Comparison of ENCODE assay signal across 29 cellular contexts in the genomic region with DNA sequence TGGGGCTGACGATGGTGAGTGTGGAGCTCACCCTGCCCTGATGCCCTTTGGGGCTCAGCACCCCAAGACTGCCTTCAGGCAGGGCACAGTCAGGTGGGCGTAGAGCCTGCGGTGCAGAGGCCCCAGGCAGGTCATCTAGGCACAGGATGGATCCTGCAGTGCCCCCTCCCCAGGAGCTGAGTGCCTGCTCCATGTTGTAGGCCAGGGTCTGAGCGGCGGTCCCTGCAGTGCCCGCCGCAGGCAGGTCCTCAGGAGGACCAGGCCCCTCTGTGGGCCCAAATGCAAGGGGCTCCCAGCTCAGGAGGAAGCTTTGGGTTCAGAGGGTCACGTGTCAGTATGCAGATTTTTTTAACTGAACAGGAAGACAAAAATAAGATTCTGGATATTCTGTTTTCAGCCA. TPM values are rescaled to one million over a fixed set of nuclear protein-coding genes. Genes with fewer than 3 reads are reported as not detected.
A peak's percentile ranks its signal among the peaks of the same experiment; 100 is the strongest.
DNase-seq lines count a peak whose midpoint lies in the region; ATAC-seq and TF ChIP-seq lines count a peak whose summit lies in the region.
"Had no signal": no experiment of that assay in that cellular context is flagged by ENCODE, and none has a peak within 500 bp of the region (broad histone marks: within the 10 kb centered on the region; RNA-seq: fewer than 3 reads in every experiment).

No MANE protein-coding gene starts in this region.

- H3K4me3 ChIP-seq in BLaER1 (no peak overlapping the region), DND-41 (ENCODE audit: low read depth in 1 of 2, low read length in 2 of 2) (no peak overlapping the region), neuronal stem cell (ENCODE audit: low read length in 2 of 2) (no peak overlapping the region), mammary epithelial cell (replicated peaks in 1 of 3; ENCODE audit: insufficient read depth in 1 of 3, low read depth in 2 of 3, low read length in 3 of 3) (no peak overlapping the region)
- H3K4me3 ChIP-seq: A549, GM12878, HAP-1, SJCRH30 had no signal

- peak overlapping the region; percentile 65 for H3K23ac ChIP-seq in neuronal stem cell (ENCODE audit: low read depth, low read length, poor library complexity)

- dilution Hi-C loops in mammary epithelial cell (cut with HindIII; ENCODE audit: low sequenced_read_pairs): loop anchor here (10.0 kb wide), 1 partner anchor 56 kb away; no protein-coding TSS in a partner anchor

- no peak overlapping the region for H3K4ac ChIP-seq in neuronal stem cell (ENCODE audit: low read length)

- no peak overlapping the region for H2BK5ac ChIP-seq in neuronal stem cell (ENCODE audit: low read length)

- H3K27me3 ChIP-seq in BLaER1 (no peaks in the 10 kb centered on the region), DND-41 (ENCODE audit: insufficient read depth, low read length, poor library complexity) (no peaks in the 10 kb centered on the region), neuronal stem cell (ENCODE audit: control insufficient read depth in 3 of 3, insufficient read depth in 3 of 3, low read depth in 1 of 3, low read length in 3 of 3) (peaks cover 0 to 15% (median 4%) of the 10 kb centered on the region in 3 experiments), mammary epithelial cell (ENCODE audit: insufficient read depth, low read length) (no peaks in the 10 kb centered on the region)
- H3K27me3 ChIP-seq: SJCRH30 had no signal

- in situ Hi-C loops in mammary epithelial cell (cut with MboI; ENCODE audit: low sequenced_read_pairs in 2 of 2): loop anchor here in 1 of 2 donors (25.0 kb wide), 1 partner anchor 112 kb away; no protein-coding TSS in a partner anchor

- H3K9me3 ChIP-seq in BLaER1 (no peaks in the 10 kb centered on the region), DND-41 (ENCODE audit: insufficient read depth, low read length, severe bottlenecking) (no peaks in the 10 kb centered on the region), neuronal stem cell (replicated peaks in 1 of 2; ENCODE audit: control insufficient read depth in 2 of 2, insufficient read depth in 1 of 2, low read depth in 1 of 2, low read length in 2 of 2) (no peaks in the 10 kb centered on the region), mammary epithelial cell (replicated peaks; ENCODE audit: insufficient read depth, low read length) (no peaks in the 10 kb centered on the region)
- H3K9me3 ChIP-seq: A549, SJCRH30 had no signal

- H3K9ac ChIP-seq in BLaER1 (peak overlapping the region; percentile 29; the same call in 1 of the 2 replicates), DND-41 (ENCODE audit: low read depth, low read length) (peak overlapping the region; percentile 6; the same call in 1 of the 2 replicates), neuronal stem cell (ENCODE audit: low read depth, low read length, poor library complexity) (no peak overlapping the region), mammary epithelial cell (ENCODE audit: insufficient read depth, low read length) (no peak overlapping the region)

- H2BK12ac ChIP-seq in neuronal stem cell (ENCODE audit: low read length): no peak overlapping the region

- H3K4me1 ChIP-seq in BLaER1: peaks cover 68% of the 10 kb centered on the region
- H3K4me1 ChIP-seq in DND-41 (ENCODE audit: insufficient read depth, low read length): peaks cover 38% of the 10 kb centered on the region
- peaks cover 6% of the 10 kb centered on the region in 2 donors for H3K4me1 ChIP-seq in neuronal stem cell (ENCODE audit: control insufficient read depth in 2 of 2, insufficient read depth in 1 of 2, low read depth in 1 of 2, low read length in 2 of 2)
- H3K4me1 ChIP-seq in mammary epithelial cell (ENCODE audit: insufficient read depth, low read length): peaks cover 15% of the 10 kb centered on the region

- H4K8ac ChIP-seq in neuronal stem cell (ENCODE audit: low read depth, low read length): no peak overlapping the region

- H3K79me2 ChIP-seq in DND-41 (ENCODE audit: insufficient read depth, low read length): peaks cover 26% of the 10 kb centered on the region
- peaks cover 19% of the 10 kb centered on the region for H3K79me2 ChIP-seq in mammary epithelial cell (ENCODE audit: insufficient read depth, low read length)

- CTCF ChIA-PET in mammary epithelial cell (lab: Charles Lee; ENCODE audit: low non-redundant PET): no interaction called here

- peaks cover 46% of the 10 kb centered on the region for H3K36me3 ChIP-seq in BLaER1
- H3K36me3 ChIP-seq in DND-41 (ENCODE audit: insufficient read depth, low read length): peaks cover 47% of the 10 kb centered on the region
- H3K36me3 ChIP-seq in neuronal stem cell (replicated peaks in 1 of 2; ENCODE audit: control insufficient read depth in 2 of 2, insufficient read depth in 2 of 2, low read length in 2 of 2): peaks cover 23 to 45% of the 10 kb centered on the region in 2 donors
- H3K36me3 ChIP-seq in mammary epithelial cell (ENCODE audit: insufficient read depth, low read length): peaks cover 11% of the 10 kb centered on the region

- H3K18ac ChIP-seq in neuronal stem cell (ENCODE audit: low read length): no peak overlapping the region

- H3K4me2 ChIP-seq in BLaER1 (peak overlapping the region; percentile 40; the same call in 1 of the 2 replicates), DND-41 (ENCODE audit: insufficient read depth, low read length) (0 out of 2 replicates have a peak overlapping the region, but pooled peaks have one; percentile 85), neuronal stem cell (ENCODE audit: insufficient read depth, low read length, poor library complexity, severe bottlenecking) (no peak overlapping the region), mammary epithelial cell (ENCODE audit: insufficient read depth, low read depth, low read length) (no peak overlapping the region)

- H2AK5ac ChIP-seq in neuronal stem cell (ENCODE audit: low read depth, low read length): no peak overlapping the region

- BruUV-seq in mammary epithelial cell (replicated peaks; lab: Mats Ljungman, UMichigan): no TSS peak

- no peak for DNase-seq in DND-41
- DNase-seq in neuronal stem cell (ENCODE audit: low spot score): no peak
- no peak for DNase-seq in COLO668 (lab: John Stamatoyannopoulos, UW; ENCODE audit: unreplicated experiment)
- DNase-seq in mammary epithelial cell: no peak
- DNase-seq: AML-193; GDM1; GOT3; HFFc6; Karpas-422; MV-4-11; NCI-H1105 treated with DMSO at 0.1 percent for 48 hours; NCI-H146; NCI-H1930; NCI-H446 treated with DMSO at 0.1 percent for 48 hours; NCI-H526; NCI-H82; NK-92 treated with Interleukin-12 subunit alpha and Interleukin-12 subunit beta, amount 100 ng/mL, for 24 hours; PC-3; SJCRH30 had no signal

- H2AFZ ChIP-seq in DND-41 (ENCODE audit: low read depth, low read length) (no peak overlapping the region), neuronal stem cell (ENCODE audit: low read length) (no peak overlapping the region), mammary epithelial cell (ENCODE audit: low read depth, low read length) (no peak overlapping the region)

- intact Hi-C loops in mammary epithelial cell (cut with micrococcal nuclease): loop anchor here (10.0 kb wide), 1 partner anchor 206 kb away; a partner anchor contains a TSS

- TF ChIP-seq CTCF in DND-41 (IDR thresholded peaks at IDR 0.05; ENCODE audit: borderline replicate concordance, extremely low read depth, low read length, poor library complexity, severe bottlenecking): no peak
- no peak for TF ChIP-seq CTCF in mammary epithelial cell (conservative IDR thresholded peaks at IDR 0.05 in 1 of 2, IDR thresholded peaks at IDR 0.05 in 1 of 2; ENCODE audit: extremely low read depth in 1 of 2, insufficient read depth in 1 of 2, low read depth in 1 of 2, low read length in 2 of 2)

- peaks cover 38% of the 10 kb centered on the region for H4K20me1 ChIP-seq in BLaER1
- H4K20me1 ChIP-seq in DND-41 (ENCODE audit: insufficient read depth, low read length): peaks cover 30% of the 10 kb centered on the region
- H4K20me1 ChIP-seq in mammary epithelial cell (ENCODE audit: insufficient read depth, low read length): no peaks in the 10 kb centered on the region

- no peak overlapping the region for H4K91ac ChIP-seq in neuronal stem cell (ENCODE audit: low read depth, low read length, poor library complexity)

- H2BK120ac ChIP-seq in neuronal stem cell (ENCODE audit: low read depth, low read length): no peak overlapping the region

- H3K27ac ChIP-seq in BLaER1 (0 out of 2 replicates have a peak overlapping the region, but pooled peaks have one; percentile 6), DND-41 (ENCODE audit: low read length) (no peak overlapping the region), cingulate gyrus (ENCODE audit: low read depth, low read length) (peak overlapping the region; percentile 19), neuronal stem cell (replicated peaks; ENCODE audit: low read length) (no peak overlapping the region), mammary epithelial cell (ENCODE audit: insufficient read depth, low read depth, low read length) (no peak overlapping the region)
- H3K27ac ChIP-seq: HL-60, SJCRH30 had no signal

- H2BK15ac ChIP-seq in neuronal stem cell (ENCODE audit: low read length): no peak overlapping the region

- no CpG with 5 or more reads among the region's 8 CpGs for WGBS in neuronal stem cell (ENCODE audit: extremely low coverage in 2 of 2, insufficient read length in 2 of 2, insufficient replicate concordance in 1 of 2), 2 donors
- WGBS in mammary epithelial cell (ENCODE audit: low coverage, missing lambda C conversion rate): 88% methylated on average over 8 of the region's 8 CpGs

- no peak overlapping the region for H3K14ac ChIP-seq in neuronal stem cell (ENCODE audit: low read length)

- H3K79me1 ChIP-seq in neuronal stem cell (ENCODE audit: low read depth, low read length): peaks cover 4% of the 10 kb centered on the region

- ATAC-seq in DND-41 (ENCODE audit: insufficient read depth, low read depth) (no peak), HG03469 (IDR thresholded peaks at IDR 0.05; ENCODE audit: unreplicated experiment) (no peak)
- ATAC-seq: A549, GM12878, PC-3, Right ventricle myocardium inferior, SK-N-SH treated with all-trans-retinoic acid at 6 μM for 48 hours had no signal

RNA-seq across cellular contexts. Expression of a gene that starts 2.8 kb away (rescaled TPM):
- polyA plus RNA-seq in neuronal stem cell (2013, experiment 1 of 2): 15.5 TPM
- 15.6 TPM for polyA plus RNA-seq in neuronal stem cell (2013, experiment 2 of 2)
- total RNA-seq in mammary epithelial cell: 10 to 100 TPM; 14.6 to 15.7 TPM
- polyA plus RNA-seq in mammary epithelial cell: 14.1 TPM
- polyA minus RNA-seq in mammary epithelial cell: 15.3 TPM

RNA-seq across cellular contexts. Expression of a gene that starts 5.6 kb away (rescaled TPM):
- 15.0 TPM for polyA plus RNA-seq in neuronal stem cell (2013, experiment 1 of 2)
- polyA plus RNA-seq in neuronal stem cell (2013, experiment 2 of 2): 14.7 TPM
- total RNA-seq in mammary epithelial cell: 10 to 100 TPM; 12.7 to 30.0 TPM
- polyA plus RNA-seq in mammary epithelial cell: 20.6 TPM
- polyA minus RNA-seq in mammary epithelial cell: 12.4 TPM

RNA-seq across cellular contexts. Expression of a gene that starts 17.8 kb away (rescaled TPM):
- polyA plus RNA-seq in neuronal stem cell (2013, experiment 1 of 2): 77.2 TPM
- 77.0 TPM for polyA plus RNA-seq in neuronal stem cell (2013, experiment 2 of 2)
- total RNA-seq in mammary epithelial cell: under 1 TPM in 1 of 2 donors, not detected in 1; 0.67 TPM
- 0.16 TPM for polyA plus RNA-seq in mammary epithelial cell
- not detected for polyA minus RNA-seq in mammary epithelial cell
- total RNA-seq: MCF 10A had no signal

Comparison
In these comparisons a context has a peak if more than half of its experiments do, and no peak if none do; other contexts are left out.
1. H3K27ac ChIP-seq: peak in BLaER1 (single experiment) and cingulate gyrus (single experiment); none in DND-41 (single experiment), neuronal stem cell (single experiment) and mammary epithelial cell (single experiment).
2. H3K4me2 ChIP-seq: peak in BLaER1 (single experiment) and DND-41 (single experiment); none in neuronal stem cell (single experiment) and mammary epithelial cell (single experiment).
3. H3K9ac ChIP-seq: peak in BLaER1 (single experiment) and DND-41 (single experiment); none in neuronal stem cell (single experiment) and mammary epithelial cell (single experiment).